Comparison of ENCODE assay signal across 30 cellular contexts in the genomic region with DNA sequence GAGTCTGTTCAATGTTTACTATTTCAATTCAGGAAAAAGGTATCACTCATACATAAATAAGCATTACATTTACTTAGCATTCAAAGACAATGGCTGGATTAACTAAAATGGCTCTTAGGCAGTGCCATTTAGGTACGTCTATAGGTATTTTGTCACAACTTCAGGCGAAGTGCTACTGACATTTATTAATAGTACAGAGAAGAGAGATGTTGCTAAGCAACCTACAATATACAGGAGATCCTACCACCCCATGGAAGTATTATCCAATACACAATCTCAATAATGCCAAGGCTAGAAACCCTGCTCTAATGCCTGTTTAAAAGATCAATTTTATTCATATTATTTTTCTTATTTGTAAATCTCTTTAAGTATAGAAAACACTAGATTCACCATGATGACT.
"Had no signal": no experiment of that assay in that cellular context is flagged by ENCODE, and none has a peak within 500 bp of the region (broad histone marks: within the 10 kb centered on the region; RNA-seq: fewer than 3 reads in every experiment).

No MANE protein-coding gene starts in this region.

- H3K27ac ChIP-seq: KMS-11, Peyer's patch had no signal

- H3K9me3 ChIP-seq: Peyer's patch had no signal

- H3K27me3 Mint-ChIP-seq: activated CD4-positive, alpha-beta T cell treated with anti-CD3 and anti-CD28 coated beads, Interleukin-2, amount 10 ng/mL, durations not matched to agents 24 days and 14 days; activated CD8-positive, alpha-beta T cell treated with anti-CD3 and anti-CD28 coated beads for 36 hours; activated naive CD8-positive, alpha-beta T cell treated with anti-CD3 and anti-CD28 coated beads for 36 hours; activated T-helper 17 cell treated with anti-CD3 and anti-CD28 coated beads, Interleukin-2, amount 50 U/mL, for 72 hours had no signal

- H3K4me3 ChIP-seq: Peyer's patch had no signal

- H3K27me3 ChIP-seq: Peyer's patch had no signal

- ATAC-seq: activated CD8-positive, alpha-beta T cell treated with anti-CD3 and anti-CD28 coated beads for 36 hours; activated T-cell treated with anti-CD3 and anti-CD28 coated beads, Interleukin-2, amount 50 U/mL, for 72 hours; activated T-helper 17 cell treated with anti-CD3 and anti-CD28 coated beads, Interleukin-2, amount 50 U/mL, for 72 hours had no signal

- H3K4me1 ChIP-seq: Peyer's patch had no signal

- H3K4me3 Mint-ChIP-seq: activated CD4-positive, alpha-beta T cell treated with anti-CD3 and anti-CD28 coated beads, Interleukin-2, amount 10 ng/mL, durations not matched to agents 24 days and 14 days; activated CD8-positive, alpha-beta T cell treated with anti-CD3 and anti-CD28 coated beads for 36 hours; activated naive CD8-positive, alpha-beta T cell treated with anti-CD3 and anti-CD28 coated beads for 36 hours; activated T-cell treated with anti-CD3 and anti-CD28 coated beads, Interleukin-2, amount 50 U/mL, for 72 hours; activated T-helper 17 cell treated with anti-CD3 and anti-CD28 coated beads, Interleukin-2, amount 50 U/mL, for 72 hours had no signal

- H3K9me3 Mint-ChIP-seq: activated CD4-positive, alpha-beta T cell treated with anti-CD3 and anti-CD28 coated beads, Interleukin-2, amount 10 ng/mL, durations not matched to agents 24 days and 14 days; activated CD8-positive, alpha-beta T cell treated with anti-CD3 and anti-CD28 coated beads for 36 hours; activated naive CD8-positive, alpha-beta T cell treated with anti-CD3 and anti-CD28 coated beads for 36 hours; activated T-cell treated with anti-CD3 and anti-CD28 coated beads, Interleukin-2, amount 50 U/mL, for 72 hours; activated T-helper 17 cell treated with anti-CD3 and anti-CD28 coated beads, Interleukin-2, amount 50 U/mL, for 72 hours had no signal

- DNase-seq: activated CD4-positive, alpha-beta T cell treated with anti-CD3 and anti-CD28 coated beads, Interleukin-2, amount 10 ng/mL, durations not matched to agents 24 days and 14 days; activated CD4-positive, alpha-beta T cell treated with anti-CD3 and anti-CD28 coated beads, Interleukin-2, amount 50 U/mL, for 4 hours; activated CD8-positive, alpha-beta T cell treated with anti-CD3 and anti-CD28 coated beads for 36 hours; activated effector memory CD4-positive, alpha-beta T cell treated with anti-CD3 and anti-CD28 coated beads, Interleukin-2, amount 50 U/mL, for 16 hours; activated naive CD4-positive, alpha-beta T cell; activated naive CD4-positive, alpha-beta T cell treated with anti-CD3 and anti-CD28 coated beads, Interleukin-2, amount 50 U/mL, for 16 hours; activated naive CD8-positive, alpha-beta T cell treated with anti-CD3 and anti-CD28 coated beads for 36 hours; activated T-cell treated with anti-CD3 and anti-CD28 coated beads, Interleukin-2, amount 50 U/mL, for 1 hour; activated T-cell treated with anti-CD3 and anti-CD28 coated beads, Interleukin-2, amount 50 U/mL, for 72 hours; amniotic stem cell; aorta; cerebellar nuclear complex; NCI-H1092 treated with DMSO at 0.1 percent for 48 hours; NCI-H1417; NCI-H146; NCI-H187 treated with DMSO at 0.1 percent for 48 hours; NCI-H2081; NCI-H2171; NCI-H510A; NCI-H526; NCI-H748 treated with DMSO at 0.1 percent for 48 hours; NK-92 treated with Interleukin-12 subunit alpha and Interleukin-12 subunit beta, amount 100 ng/mL, for 24 hours; PC-3; Peyer's patch; RPMI8226; SW 1271; T-helper 1 cell; T1000 had no signal

- H3K4me1 Mint-ChIP-seq: activated CD4-positive, alpha-beta T cell treated with anti-CD3 and anti-CD28 coated beads, Interleukin-2, amount 10 ng/mL, durations not matched to agents 24 days and 14 days; activated naive CD8-positive, alpha-beta T cell treated with anti-CD3 and anti-CD28 coated beads for 36 hours; activated T-helper 17 cell treated with anti-CD3 and anti-CD28 coated beads, Interleukin-2, amount 50 U/mL, for 72 hours had no signal

- H3K27ac Mint-ChIP-seq: activated CD4-positive, alpha-beta T cell treated with anti-CD3 and anti-CD28 coated beads, Interleukin-2, amount 10 ng/mL, durations not matched to agents 24 days and 14 days; activated CD8-positive, alpha-beta T cell treated with anti-CD3 and anti-CD28 coated beads for 36 hours; activated naive CD8-positive, alpha-beta T cell treated with anti-CD3 and anti-CD28 coated beads for 36 hours; activated T-cell treated with anti-CD3 and anti-CD28 coated beads, Interleukin-2, amount 50 U/mL, for 72 hours; activated T-helper 17 cell treated with anti-CD3 and anti-CD28 coated beads, Interleukin-2, amount 50 U/mL, for 72 hours had no signal
